In the genomic region with DNA sequence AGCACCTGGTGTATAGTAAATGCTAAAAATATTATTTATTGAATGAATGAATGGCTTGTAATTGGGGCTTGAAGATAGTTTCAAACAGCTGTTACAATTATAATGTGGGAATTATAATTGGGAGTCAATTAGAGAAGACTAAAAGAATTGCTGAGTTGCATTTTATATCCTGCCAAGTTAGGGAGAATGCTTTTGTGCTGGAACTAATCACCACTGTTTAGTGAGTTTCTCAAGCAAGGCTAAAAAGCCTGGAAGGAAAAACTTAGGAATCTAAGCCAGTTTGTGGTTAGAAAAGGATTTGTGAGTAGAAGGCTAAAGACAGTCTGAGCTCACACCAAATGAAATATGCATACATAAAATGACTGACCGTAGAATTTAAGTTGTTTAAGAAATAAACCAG, we compare ENCODE assay signal across 20 cellular contexts.
A peak's percentile ranks its signal among the peaks of the same experiment; 100 is the strongest.
DNase-seq lines count a peak whose midpoint lies in the region; ATAC-seq and TF ChIP-seq lines count a peak whose summit lies in the region.
"Had no signal": no experiment of that assay in that cellular context is flagged by ENCODE, and none has a peak within 500 bp of the region (broad histone marks: within the 10 kb centered on the region; RNA-seq: fewer than 3 reads in every experiment).

No MANE protein-coding gene starts in this region.

- H3K27ac ChIP-seq in substantia nigra (ENCODE audit: low read depth, low read length, poor library complexity, severe bottlenecking) = no peak overlapping the region
- H3K27ac ChIP-seq: C4-2B, HL-60 had no signal

- DNase-seq in NCI-H1105 treated with DMSO at 0.1 percent for 48 hours (lab: John Stamatoyannopoulos, UW) (peak; percentile 92), astrocyte of the spinal cord (ENCODE audit: low read depth, low spot score) (peak; percentile 0), inferior parietal cortex (ENCODE audit: extremely low spot score) (peak; percentile 16), retina (peak; percentile 3), NCI-H1092 treated with DMSO at 0.1 percent for 48 hours (lab: John Stamatoyannopoulos, UW) (no peak), substantia nigra (lab: John Stamatoyannopoulos, UW) (no peak), NCI-H2029 (lab: John Stamatoyannopoulos, UW) (no peak)
- DNase-seq: ACHN, DMS79 treated with DMSO at 0.1 percent for 48 hours, Kasumi-1, MG63, NCI-H1048, NCI-H2081 treated with DMSO at 0.1 percent for 48 hours, NCI-H446 treated with DMSO at 0.1 percent for 48 hours, OCI-M1, SHP77 treated with DMSO at 0.1 percent for 48 hours had no signal

- ATAC-seq in HG03571 (IDR thresholded peaks at IDR 0.05; ENCODE audit: unreplicated experiment) = no peak
- ATAC-seq: SK-N-SH treated with all-trans-retinoic acid at 6 μM for 48 hours had no signal

- in situ Hi-C loops in astrocyte of the spinal cord (cut with HindIII; ENCODE audit: low sequenced_read_pairs) = no loop called here

- no peak overlapping the region for H3K4me3 ChIP-seq in astrocyte of the spinal cord (ENCODE audit: low read depth, low read length)
- H3K4me3 ChIP-seq: MG63 had no signal

- TF ChIP-seq CTCF in astrocyte of the spinal cord (IDR thresholded peaks at IDR 0.05; ENCODE audit: low read depth, low read length) = no peak

Comparison
In these comparisons a context has a peak if more than half of its experiments do, and no peak if none do; other contexts are left out.
1. DNase-seq: peak in NCI-H1105 treated with DMSO at 0.1 percent for 48 hours (single experiment), astrocyte of the spinal cord (single experiment), inferior parietal cortex (single experiment) and retina (single experiment); none in NCI-H1092 treated with DMSO at 0.1 percent for 48 hours (single experiment), substantia nigra (0 of 49) and NCI-H2029 (single experiment).